Comparison of ENCODE assay signal across 1 cellular context in the genomic region with DNA sequence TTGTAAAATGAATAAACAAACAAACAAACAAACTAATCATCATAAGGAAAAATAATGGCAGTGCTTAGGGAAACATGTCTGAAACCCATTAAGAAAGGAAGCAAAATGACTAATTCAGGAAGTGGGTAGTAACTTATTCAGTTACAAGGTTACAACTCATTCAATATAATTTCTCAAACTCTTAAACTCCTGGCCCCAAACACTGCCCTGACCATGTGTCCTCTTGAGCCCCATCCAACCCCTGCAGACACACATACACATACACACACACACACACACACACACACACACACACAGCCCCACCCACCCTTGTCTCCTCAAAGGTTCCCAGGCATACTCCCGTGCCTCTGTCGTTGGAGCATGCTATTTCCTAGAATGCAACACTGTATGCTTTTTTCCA.
TF ChIP-seq lines count a peak whose summit lies in the region.

No MANE protein-coding gene starts in this region.

TF ChIP-seq in HEK293, 187 proteins besides CTCF, POLR2A, EP300 and RAD21 (continued from another document):
- TF ChIP-seq TSHZ1 (tag by site-specific recombination; IDR thresholded peaks at IDR 0.05; ENCODE audit: borderline replicate concordance) (no peak), YY1 (tag by site-specific recombination; IDR thresholded peaks at IDR 0.05) (no peak), ZNF433 (tag by site-specific recombination; IDR thresholded peaks at IDR 0.05; ENCODE audit: low read depth) (no peak), ZFHX2 (tag by site-specific recombination; conservative IDR thresholded peaks at IDR 0.05) (no peak; the same call in 1 of the 2 replicates)
